In the genomic region with DNA sequence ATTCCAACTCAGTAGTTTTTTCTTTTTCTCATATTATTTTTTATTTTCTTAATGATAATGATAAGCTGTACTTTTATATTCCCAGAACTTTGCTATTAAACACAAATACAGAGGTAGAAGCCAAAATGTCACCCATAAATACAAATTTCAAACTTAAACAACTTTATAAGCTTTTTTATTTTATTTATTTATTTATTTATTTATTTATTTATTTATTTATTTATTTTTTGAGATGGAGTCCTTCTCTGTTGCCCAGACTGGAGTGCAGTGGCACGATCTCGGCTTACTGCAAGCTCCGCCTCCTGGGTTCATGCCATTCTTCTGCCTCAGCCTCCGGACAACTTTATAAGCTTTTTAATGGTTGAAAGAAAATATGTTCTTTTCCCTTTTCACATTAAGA, we compare ENCODE assay signal across 2 cellular contexts.
DNase-seq lines count a peak whose midpoint lies in the region; ATAC-seq, FAIRE-seq and TF ChIP-seq lines count a peak whose summit lies in the region.
"Not testable (repeated sequence)": the region's sequence is repeated elsewhere in the genome, so short reads cannot be mapped to it uniquely, and the experiment has no call there.

No MANE protein-coding gene starts in this region.

- TF ChIP-seq RAD21 in A549 (conservative IDR thresholded peaks at IDR 0.05 in 1 of 2, IDR thresholded peaks at IDR 0.05 in 1 of 2): not testable (repeated sequence)

- H3K36me3 ChIP-seq in HEK293 (ENCODE audit: control insufficient read depth in 2 of 2, insufficient read depth in 1 of 2, low read length in 2 of 2): not testable (repeated sequence)

- H3K4me3 ChIP-seq in A549; HEK293 (ENCODE audit: low read depth, low read length): not testable (repeated sequence)

- not testable (repeated sequence) for FAIRE-seq in A549 (lab: Jason Lieb, UNC)

- TF ChIP-seq EP300 in A549 (IDR thresholded peaks at IDR 0.05): not testable (repeated sequence)

- POLR2A ChIA-PET in A549 (lab: Yijun Ruan, JAX); HEK293 (lab: Yijun Ruan, JAX): not testable (repeated sequence)

- 77% methylated on average over 4 of the region's 4 CpGs for WGBS in A549 (ENCODE audit: missing lambda C conversion rate)

- CTCF ChIA-PET in A549 (lab: Yijun Ruan, JAX): not testable (repeated sequence)
- CTCF ChIA-PET in HEK293 (lab: Yijun Ruan, JAX): interaction anchor here (0.5 to 0.7 kb wide), 2 partner anchors 115 to 411 kb away, joined by 5 to 6 read pairs; no protein-coding TSS in a partner anchor

- not testable (repeated sequence) for DNase-seq in A549 (ENCODE audit: low read depth in 1 of 2, low spot score in 1 of 2)

- H3K9me3 ChIP-seq in A549; HEK293 (ENCODE audit: control insufficient read depth, insufficient read depth, low read depth, low read length): not testable (repeated sequence)

- not testable (repeated sequence) for H3K27ac ChIP-seq in A549; HEK293 (ENCODE audit: extremely low read depth, low read depth, low read length)

- ATAC-seq in A549: not testable (repeated sequence)

- not testable (repeated sequence) for H3K4me1 ChIP-seq in A549; HEK293 (ENCODE audit: control insufficient read depth, insufficient read depth, low read length)

- not testable (repeated sequence) for TF ChIP-seq CTCF in A549 (IDR thresholded peaks at IDR 0.05); HEK293 (tag by site-specific recombination; IDR thresholded peaks at IDR 0.05)

- TF ChIP-seq POLR2A in A549 (IDR thresholded peaks at IDR 0.05; ENCODE audit: low read length): not testable (repeated sequence)

- H3K4me2 ChIP-seq in A549: not testable (repeated sequence)

TF ChIP-seq in A549, 52 proteins besides CTCF, POLR2A, EP300 and RAD21:
- TF ChIP-seq ZC3H11A (IDR thresholded peaks at IDR 0.05): peak; percentile 40

TF ChIP-seq in HEK293, 187 proteins besides CTCF, POLR2A, EP300 and RAD21:
- TF ChIP-seq ZNF623 (tag by site-specific recombination; IDR thresholded peaks at IDR 0.05): peak; percentile 28; the same call in 1 of the 2 replicates
- peak; percentile 53 for TF ChIP-seq ZBTB11 (tag by site-specific recombination; conservative IDR thresholded peaks at IDR 0.05; ENCODE audit: low read depth)
- 0 out of 2 replicates have a peak, but pooled peaks have one; percentile 23 for TF ChIP-seq ZBTB8A (tag by site-specific recombination; IDR thresholded peaks at IDR 0.05)
- peak; percentile 61; the same call in 1 of the 2 replicates for TF ChIP-seq ZNF518A (tag by site-specific recombination; conservative IDR thresholded peaks at IDR 0.05; ENCODE audit: low read depth)
- peak; percentile 6; the same call in 1 of the 2 replicates for TF ChIP-seq ZNF654 (tag by site-specific recombination; IDR thresholded peaks at IDR 0.05; ENCODE audit: low read depth)
- TF ChIP-seq ZNF555 (tag by site-specific recombination; conservative IDR thresholded peaks at IDR 0.05): peak; percentile 49
- peak; percentile 66 for TF ChIP-seq ZNF426 (tag by site-specific recombination; IDR thresholded peaks at IDR 0.05)
- peak; percentile 75; the same call in 1 of the 2 replicates for TF ChIP-seq ZNF394 (tag by site-specific recombination; IDR thresholded peaks at IDR 0.05; ENCODE audit: borderline replicate concordance)
